Comparison of ENCODE assay signal across 8 cellular contexts in the genomic region with DNA sequence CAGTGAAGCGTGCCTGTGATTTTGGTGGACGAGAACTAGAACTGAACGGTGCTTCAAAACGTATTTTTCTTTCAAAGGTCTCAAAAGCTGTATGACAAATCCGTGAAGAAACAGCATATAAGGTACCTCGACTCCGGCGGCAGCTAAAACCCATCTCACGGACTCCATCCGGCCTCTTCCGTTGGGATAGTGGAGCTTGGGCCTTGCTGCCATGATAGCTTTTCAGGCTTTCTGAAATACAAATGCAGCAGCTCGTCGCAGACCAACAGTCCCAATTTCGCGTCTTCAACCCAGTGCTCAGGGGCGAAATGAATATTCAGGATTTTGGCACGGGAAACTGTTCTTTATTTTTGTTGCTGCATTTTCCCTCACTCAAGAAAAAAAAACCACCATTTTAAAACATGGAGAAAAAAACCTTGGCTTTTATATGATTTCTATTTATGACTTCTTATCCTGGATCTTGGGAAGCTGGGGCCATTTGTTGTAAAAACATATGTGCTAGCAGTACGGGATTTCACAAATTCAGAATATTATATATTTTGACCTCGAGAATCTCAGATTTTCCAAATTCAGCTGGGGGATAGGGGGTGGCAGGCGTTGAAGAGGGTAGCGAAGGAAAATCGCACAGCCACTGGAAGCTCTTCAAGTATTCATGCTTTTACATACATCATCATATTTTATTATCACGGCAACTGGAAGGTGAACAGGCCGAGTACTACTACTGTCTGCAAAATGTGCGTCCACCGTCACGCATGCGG. TPM values are rescaled to one million over a fixed set of nuclear protein-coding genes. Genes with fewer than 3 reads are reported as not detected.
DNase-seq lines count a peak whose midpoint lies in the region; ATAC-seq lines count a peak whose summit lies in the region.

No MANE protein-coding gene starts in this region.

- ATAC-seq in stimulated activated naive CD8-positive, alpha-beta T cell treated with anti-CD3 and anti-CD28 coated beads, Interleukin-15, Interleukin-2, amounts not matched to agents 100 U/mL and 50 U/mL, for 24 hours = no peak
- ATAC-seq in HG03175 (IDR thresholded peaks at IDR 0.05; ENCODE audit: unreplicated experiment) = no peak

- no peaks in the 10 kb centered on the region for H3K9me3 Mint-ChIP-seq in stimulated activated naive CD8-positive, alpha-beta T cell treated with anti-CD3 and anti-CD28 coated beads, Interleukin-15, Interleukin-2, amounts not matched to agents 100 ng/mL and 50 ng/mL, for 24 hours

- peaks cover 65% of the 10 kb centered on the region for H3K4me1 Mint-ChIP-seq in stimulated activated naive CD8-positive, alpha-beta T cell treated with anti-CD3 and anti-CD28 coated beads, Interleukin-15, Interleukin-2, amounts not matched to agents 100 ng/mL and 50 ng/mL, for 24 hours (ENCODE audit: low read depth)

- H3K27me3 Mint-ChIP-seq in stimulated activated naive CD8-positive, alpha-beta T cell treated with anti-CD3 and anti-CD28 coated beads, Interleukin-15, Interleukin-2, amounts not matched to agents 100 ng/mL and 50 ng/mL, for 24 hours = peaks cover 5% of the 10 kb centered on the region

- peaks cover 31% of the 10 kb centered on the region for H3K36me3 Mint-ChIP-seq in stimulated activated naive CD8-positive, alpha-beta T cell treated with anti-CD3 and anti-CD28 coated beads, Interleukin-15, Interleukin-2, amounts not matched to agents 100 ng/mL and 50 ng/mL, for 24 hours (ENCODE audit: low read depth)

- peak overlapping the region; percentile 99 for H3K27ac Mint-ChIP-seq in stimulated activated naive CD8-positive, alpha-beta T cell treated with anti-CD3 and anti-CD28 coated beads, Interleukin-15, Interleukin-2, amounts not matched to agents 100 ng/mL and 50 ng/mL, for 24 hours

- H3K4me3 Mint-ChIP-seq in stimulated activated naive CD8-positive, alpha-beta T cell treated with anti-CD3 and anti-CD28 coated beads, Interleukin-15, Interleukin-2, amounts not matched to agents 100 ng/mL and 50 ng/mL, for 24 hours = peak overlapping the region; percentile 99

- DNase-seq in stimulated activated naive CD8-positive, alpha-beta T cell treated with anti-CD3 and anti-CD28 coated beads, Interleukin-15, Interleukin-2, amounts not matched to agents 100 U/mL and 50 U/mL, for 24 hours = no peak
- DNase-seq in NCI-H1105 treated with DMSO at 0.1 percent for 48 hours (lab: John Stamatoyannopoulos, UW) (peak; percentile 68), amygdala (lab: John Stamatoyannopoulos, UW) (peak in 38 of 56 donors; percentile 7 to 71 (median 30)), hypothalamus (lab: John Stamatoyannopoulos, UW) (peak in 35 of 51 donors; percentile 1 to 82 (median 27)), renal cortical epithelial cell (ENCODE audit: low read depth) (peak; percentile 22), SIG-M5 treated with dmso at 0.1 percent for 504 hours (lab: John Stamatoyannopoulos, UW; ENCODE audit: unreplicated experiment) (no peak)

RNA-seq across cellular contexts. Expression of a gene that starts 0.9 kb away (rescaled TPM):
- 16.3 and 36.6 TPM in 2 replicates for total RNA-seq in renal cortical epithelial cell

Comparison
In these comparisons a context has a peak if more than half of its experiments do, and no peak if none do; other contexts are left out.
1. DNase-seq: peak in NCI-H1105 treated with DMSO at 0.1 percent for 48 hours (single experiment), amygdala (38 of 56), hypothalamus (35 of 51) and renal cortical epithelial cell (single experiment); none in stimulated activated naive CD8-positive, alpha-beta T cell treated with anti-CD3 and anti-CD28 coated beads, Interleukin-15, Interleukin-2, amounts not matched to agents 100 U/mL and 50 U/mL, for 24 hours (single experiment) and SIG-M5 treated with dmso at 0.1 percent for 504 hours (single experiment).